Comparison of ENCODE assay signal across 1 cellular context in the genomic region with DNA sequence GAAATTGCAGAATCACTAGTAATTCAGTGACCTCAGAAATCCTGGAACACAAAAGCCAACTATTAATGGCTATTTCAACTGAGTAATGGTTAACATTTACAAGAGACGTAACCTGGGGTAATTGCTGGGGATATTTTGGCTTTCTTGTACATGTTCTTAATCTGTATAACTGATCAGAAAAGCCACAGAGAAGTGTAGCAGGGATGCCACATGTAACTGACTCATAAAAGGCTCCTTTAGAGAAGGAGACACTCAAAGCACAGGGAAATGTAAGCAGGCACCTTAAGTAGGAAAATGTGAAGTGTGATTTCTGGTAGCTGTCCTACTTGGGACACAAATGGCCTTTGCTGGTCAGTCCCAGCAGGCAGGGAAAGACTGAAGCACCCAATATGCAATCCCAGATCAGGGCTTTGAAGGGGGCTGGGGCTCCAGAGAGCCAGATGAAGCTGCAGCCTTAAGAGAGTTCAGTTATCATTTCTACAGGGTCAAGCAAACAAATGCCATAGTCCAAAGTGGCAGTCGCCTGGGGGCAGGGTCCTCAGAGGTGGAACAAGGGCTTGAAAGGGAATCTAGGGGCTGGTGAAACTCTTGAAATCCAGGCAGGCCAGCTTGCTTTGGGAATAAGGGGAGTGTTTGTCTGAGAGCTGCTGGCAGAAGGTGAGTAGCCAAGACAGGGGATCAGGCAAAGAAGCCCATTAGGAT.
TF ChIP-seq lines count a peak whose summit lies in the region.

No MANE protein-coding gene starts in this region.

TF ChIP-seq in HepG2, 621 proteins besides CTCF, POLR2A, EP300 and RAD21 (continued from another document):
- TF ChIP-seq, protein P1, sequence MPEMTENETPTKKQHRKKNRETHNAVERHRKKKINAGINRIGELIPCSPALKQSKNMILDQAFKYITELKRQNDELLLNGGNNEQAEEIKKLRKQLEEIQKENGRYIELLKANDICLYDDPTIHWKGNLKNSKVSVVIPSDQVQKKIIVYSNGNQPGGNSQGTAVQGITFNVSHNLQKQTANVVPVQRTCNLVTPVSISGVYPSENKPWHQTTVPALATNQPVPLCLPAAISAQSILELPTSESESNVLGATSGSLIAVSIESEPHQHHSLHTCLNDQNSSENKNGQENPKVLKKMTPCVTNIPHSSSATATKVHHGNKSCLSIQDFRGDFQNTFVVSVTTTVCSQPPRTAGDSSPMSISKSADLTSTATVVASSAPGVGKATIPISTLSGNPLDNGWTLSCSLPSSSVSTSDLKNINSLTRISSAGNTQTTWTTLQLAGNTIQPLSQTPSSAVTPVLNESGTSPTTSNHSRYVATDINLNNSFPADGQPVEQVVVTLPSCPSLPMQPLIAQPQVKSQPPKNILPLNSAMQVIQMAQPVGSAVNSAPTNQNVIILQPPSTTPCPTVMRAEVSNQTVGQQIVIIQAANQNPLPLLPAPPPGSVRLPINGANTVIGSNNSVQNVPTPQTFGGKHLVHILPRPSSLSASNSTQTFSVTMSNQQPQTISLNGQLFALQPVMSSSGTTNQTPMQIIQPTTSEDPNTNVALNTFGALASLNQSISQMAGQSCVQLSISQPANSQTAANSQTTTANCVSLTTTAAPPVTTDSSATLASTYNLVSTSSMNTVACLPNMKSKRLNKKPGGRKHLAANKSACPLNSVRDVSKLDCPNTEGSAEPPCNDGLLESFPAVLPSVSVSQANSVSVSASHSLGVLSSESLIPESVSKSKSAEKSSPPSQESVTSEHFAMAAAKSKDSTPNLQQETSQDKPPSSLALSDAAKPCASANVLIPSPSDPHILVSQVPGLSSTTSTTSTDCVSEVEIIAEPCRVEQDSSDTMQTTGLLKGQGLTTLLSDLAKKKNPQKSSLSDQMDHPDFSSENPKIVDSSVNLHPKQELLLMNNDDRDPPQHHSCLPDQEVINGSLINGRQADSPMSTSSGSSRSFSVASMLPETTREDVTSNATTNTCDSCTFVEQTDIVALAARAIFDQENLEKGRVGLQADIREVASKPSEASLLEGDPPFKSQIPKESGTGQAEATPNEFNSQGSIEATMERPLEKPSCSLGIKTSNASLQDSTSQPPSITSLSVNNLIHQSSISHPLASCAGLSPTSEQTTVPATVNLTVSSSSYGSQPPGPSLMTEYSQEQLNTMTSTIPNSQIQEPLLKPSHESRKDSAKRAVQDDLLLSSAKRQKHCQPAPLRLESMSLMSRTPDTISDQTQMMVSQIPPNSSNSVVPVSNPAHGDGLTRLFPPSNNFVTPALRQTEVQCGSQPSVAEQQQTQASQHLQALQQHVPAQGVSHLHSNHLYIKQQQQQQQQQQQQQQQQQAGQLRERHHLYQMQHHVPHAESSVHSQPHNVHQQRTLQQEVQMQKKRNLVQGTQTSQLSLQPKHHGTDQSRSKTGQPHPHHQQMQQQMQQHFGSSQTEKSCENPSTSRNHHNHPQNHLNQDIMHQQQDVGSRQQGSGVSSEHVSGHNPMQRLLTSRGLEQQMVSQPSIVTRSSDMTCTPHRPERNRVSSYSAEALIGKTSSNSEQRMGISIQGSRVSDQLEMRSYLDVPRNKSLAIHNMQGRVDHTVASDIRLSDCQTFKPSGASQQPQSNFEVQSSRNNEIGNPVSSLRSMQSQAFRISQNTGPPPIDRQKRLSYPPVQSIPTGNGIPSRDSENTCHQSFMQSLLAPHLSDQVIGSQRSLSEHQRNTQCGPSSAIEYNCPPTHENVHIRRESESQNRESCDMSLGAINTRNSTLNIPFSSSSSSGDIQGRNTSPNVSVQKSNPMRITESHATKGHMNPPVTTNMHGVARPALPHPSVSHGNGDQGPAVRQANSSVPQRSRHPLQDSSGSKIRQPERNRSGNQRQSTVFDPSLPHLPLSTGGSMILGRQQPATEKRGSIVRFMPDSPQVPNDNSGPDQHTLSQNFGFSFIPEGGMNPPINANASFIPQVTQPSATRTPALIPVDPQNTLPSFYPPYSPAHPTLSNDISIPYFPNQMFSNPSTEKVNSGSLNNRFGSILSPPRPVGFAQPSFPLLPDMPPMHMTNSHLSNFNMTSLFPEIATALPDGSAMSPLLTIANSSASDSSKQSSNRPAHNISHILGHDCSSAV (CRISPR knock-in tag; IDR thresholded peaks at IDR 0.05; ENCODE audit: borderline replicate concordance) = 0 out of 2 replicates have a peak, but pooled peaks have one; percentile 31
- no peak for TF ChIP-seq CEBPB (IDR thresholded peaks at IDR 0.05; ENCODE audit: borderline replicate concordance, low read depth, low read length)
- TF ChIP-seq PHF8 (CRISPR knock-in tag; IDR thresholded peaks at IDR 0.05) = no peak
- TF ChIP-seq PHF21A (CRISPR knock-in tag; IDR thresholded peaks at IDR 0.05) = peak; percentile 33; the same call in 1 of the 2 replicates
- TF ChIP-seq, protein P2, sequence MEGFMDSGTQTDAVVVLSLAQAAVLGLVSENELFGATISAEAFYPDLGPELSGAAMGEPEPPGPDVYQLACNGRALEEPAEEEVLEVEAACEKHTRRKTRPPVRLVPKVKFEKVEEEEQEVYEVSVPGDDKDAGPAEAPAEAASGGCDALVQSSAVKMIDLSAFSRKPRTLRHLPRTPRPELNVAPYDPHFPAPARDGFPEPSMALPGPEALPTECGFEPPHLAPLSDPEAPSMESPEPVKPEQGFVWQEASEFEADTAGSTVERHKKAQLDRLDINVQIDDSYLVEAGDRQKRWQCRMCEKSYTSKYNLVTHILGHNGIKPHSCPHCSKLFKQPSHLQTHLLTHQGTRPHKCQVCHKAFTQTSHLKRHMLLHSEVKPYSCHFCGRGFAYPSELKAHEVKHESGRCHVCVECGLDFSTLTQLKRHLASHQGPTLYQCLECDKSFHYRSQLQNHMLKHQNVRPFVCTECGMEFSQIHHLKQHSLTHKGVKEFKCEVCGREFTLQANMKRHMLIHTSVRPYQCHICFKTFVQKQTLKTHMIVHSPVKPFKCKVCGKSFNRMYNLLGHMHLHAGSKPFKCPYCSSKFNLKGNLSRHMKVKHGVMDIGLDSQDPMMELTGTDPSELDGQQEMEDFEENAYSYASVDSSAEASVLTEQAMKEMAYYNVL (CRISPR knock-in tag; IDR thresholded peaks at IDR 0.05; ENCODE audit: borderline replicate concordance) = peak; percentile 40; the same call in 1 of the 2 replicates
- no peak for TF ChIP-seq ZNF615 (CRISPR knock-in tag; IDR thresholded peaks at IDR 0.05; ENCODE audit: borderline replicate concordance)
- no peak for TF ChIP-seq MATR3 (CRISPR knock-in tag; IDR thresholded peaks at IDR 0.05)
- TF ChIP-seq SALL1 (CRISPR knock-in tag; IDR thresholded peaks at IDR 0.05) = peak; percentile 95
- TF ChIP-seq, protein P3, sequence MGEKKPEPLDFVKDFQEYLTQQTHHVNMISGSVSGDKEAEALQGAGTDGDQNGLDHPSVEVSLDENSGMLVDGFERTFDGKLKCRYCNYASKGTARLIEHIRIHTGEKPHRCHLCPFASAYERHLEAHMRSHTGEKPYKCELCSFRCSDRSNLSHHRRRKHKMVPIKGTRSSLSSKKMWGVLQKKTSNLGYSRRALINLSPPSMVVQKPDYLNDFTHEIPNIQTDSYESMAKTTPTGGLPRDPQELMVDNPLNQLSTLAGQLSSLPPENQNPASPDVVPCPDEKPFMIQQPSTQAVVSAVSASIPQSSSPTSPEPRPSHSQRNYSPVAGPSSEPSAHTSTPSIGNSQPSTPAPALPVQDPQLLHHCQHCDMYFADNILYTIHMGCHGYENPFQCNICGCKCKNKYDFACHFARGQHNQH (CRISPR knock-in tag; IDR thresholded peaks at IDR 0.05) = no peak
- TF ChIP-seq ZMYM3 (CRISPR knock-in tag; IDR thresholded peaks at IDR 0.05) = 0 out of 2 replicates have a peak, but pooled peaks have one; percentile 23
- TF ChIP-seq, protein P4, sequence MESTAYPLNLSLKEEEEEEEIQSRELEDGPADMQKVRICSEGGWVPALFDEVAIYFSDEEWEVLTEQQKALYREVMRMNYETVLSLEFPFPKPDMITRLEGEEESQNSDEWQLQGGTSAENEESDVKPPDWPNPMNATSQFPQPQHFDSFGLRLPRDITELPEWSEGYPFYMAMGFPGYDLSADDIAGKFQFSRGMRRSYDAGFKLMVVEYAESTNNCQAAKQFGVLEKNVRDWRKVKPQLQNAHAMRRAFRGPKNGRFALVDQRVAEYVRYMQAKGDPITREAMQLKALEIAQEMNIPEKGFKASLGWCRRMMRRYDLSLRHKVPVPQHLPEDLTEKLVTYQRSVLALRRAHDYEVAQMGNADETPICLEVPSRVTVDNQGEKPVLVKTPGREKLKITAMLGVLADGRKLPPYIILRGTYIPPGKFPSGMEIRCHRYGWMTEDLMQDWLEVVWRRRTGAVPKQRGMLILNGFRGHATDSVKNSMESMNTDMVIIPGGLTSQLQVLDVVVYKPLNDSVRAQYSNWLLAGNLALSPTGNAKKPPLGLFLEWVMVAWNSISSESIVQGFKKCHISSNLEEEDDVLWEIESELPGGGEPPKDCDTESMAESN (CRISPR knock-in tag; conservative IDR thresholded peaks at IDR 0.05) = peak; percentile 84
- TF ChIP-seq CREM (IDR thresholded peaks at IDR 0.05) = peak; percentile 59; the same call in 1 of the 2 replicates
- TF ChIP-seq CREM (CRISPR knock-in tag; IDR thresholded peaks at IDR 0.05) = no peak
- TF ChIP-seq NRL (CRISPR knock-in tag; IDR thresholded peaks at IDR 0.05; ENCODE audit: borderline replicate concordance) = no peak
- peak; percentile 87 for TF ChIP-seq ISL2 (CRISPR knock-in tag; IDR thresholded peaks at IDR 0.05)
- 0 out of 2 replicates have a peak, but pooled peaks have one; percentile 35 for TF ChIP-seq ETV6 (CRISPR knock-in tag; conservative IDR thresholded peaks at IDR 0.05)
